Comparison of ENCODE assay signal across 1 cellular context in genomic region chr2:113272463-113272862, GRCh38.
TF ChIP-seq lines count a peak whose summit lies in the region.

No MANE protein-coding gene starts in this region.

TF ChIP-seq in HepG2, 621 proteins besides CTCF, POLR2A, EP300 and RAD21 (continued from another document):
- TF ChIP-seq HNF1A (IDR thresholded peaks at IDR 0.05; ENCODE audit: low read depth) (no peak), HNF1A (CRISPR knock-in tag; IDR thresholded peaks at IDR 0.05; ENCODE audit: borderline replicate concordance) (no peak), ZNF282 (IDR thresholded peaks at IDR 0.05; ENCODE audit: partially characterized antibody) (no peak)
